ENCODE assay signal across 6 cellular contexts in genomic region chr1:812535-813127, GRCh38.
DNase-seq lines count a peak whose midpoint lies in the region; ATAC-seq and TF ChIP-seq lines count a peak whose summit lies in the region.
"Not testable (repeated sequence)": the region's sequence is repeated elsewhere in the genome, so short reads cannot be mapped to it uniquely, and the experiment has no call there.

No MANE protein-coding gene starts in this region.

- DNase-seq in IMR-90; activated T-cell treated with anti-CD3 and anti-CD28 coated beads, Interleukin-2, amount 50 U/mL, for 72 hours; central memory CD8-positive, alpha-beta T cell (ENCODE audit: low spot score in 2 of 2); natural killer cell: not testable (repeated sequence)

- ATAC-seq in IMR-90 (ENCODE audit: low read depth); central memory CD8-positive, alpha-beta T cell (replicated peaks; ENCODE audit: extremely low read depth, poor library complexity, severe bottlenecking): not testable (repeated sequence)
- ATAC-seq in activated T-cell treated with anti-CD3 and anti-CD28 coated beads, Interleukin-2, amount 50 U/mL, for 72 hours (replicated peaks in 1 of 2), result peak; percentile 28 to 32
- ATAC-seq in natural killer cell, result peak in 1 of 3 donors; percentile 31

- not testable (repeated sequence) for BruUV-seq in IMR-90 (replicated peaks; lab: Mats Ljungman, UMichigan)

- POLR2A ChIA-PET in IMR-90 (lab: Charles Lee; ENCODE audit: unreplicated experiment), result not testable (repeated sequence)

- H2BK20ac ChIP-seq in IMR-90 (ENCODE audit: low read depth, low read length), result not testable (repeated sequence)

- H3K27ac ChIP-seq in IMR-90 (ENCODE audit: insufficient read depth, low read length), result not testable (repeated sequence)
- peak overlapping the region; percentile 92 for H3K27ac ChIP-seq in VCaP

- H2BK5ac ChIP-seq in IMR-90 (ENCODE audit: low read depth, low read length, poor library complexity, severe bottlenecking), result not testable (repeated sequence)

- H3K4me3 ChIP-seq in IMR-90 (ENCODE audit: insufficient read depth, low read depth, low read length), result not testable (repeated sequence)

- CTCF ChIA-PET in IMR-90 (lab: Yijun Ruan, JAX), result not testable (repeated sequence)

- in situ Hi-C loops in IMR-90 (cut with MboI; ENCODE audit: low sequenced_read_pairs), result not testable (repeated sequence)

- not testable (repeated sequence) for H3K9me3 Mint-ChIP-seq in activated T-cell treated with anti-CD3 and anti-CD28 coated beads, Interleukin-2, amount 50 U/mL, for 72 hours; central memory CD8-positive, alpha-beta T cell; natural killer cell; stimulated activated naive CD8-positive, alpha-beta T cell treated with anti-CD3 and anti-CD28 coated beads, Interleukin-15, Interleukin-2, amounts not matched to agents 100 ng/mL and 50 ng/mL, for 24 hours

- TF ChIP-seq POLR2A in IMR-90 (IDR thresholded peaks at IDR 0.05; ENCODE audit: low read depth, low read length), result not testable (repeated sequence)

- not testable (repeated sequence) for H3K14ac ChIP-seq in IMR-90 (replicated peaks; ENCODE audit: low read depth, low read length)

- intact Hi-C loops in IMR-90 (cut with micrococcal nuclease); natural killer cell (cut with micrococcal nuclease): not testable (repeated sequence)

- no CpG with 5 or more reads among the region's 5 CpGs for WGBS in IMR-90 (ENCODE audit: extremely low coverage in 2 of 2, insufficient read length in 1 of 2), 2 experiments

- H2AFZ ChIP-seq in IMR-90 (replicated peaks; ENCODE audit: low read length, poor library complexity), result not testable (repeated sequence)

- not testable (repeated sequence) for H4K91ac ChIP-seq in IMR-90 (ENCODE audit: insufficient read depth, low read depth, low read length)

- TF ChIP-seq CTCF in IMR-90 (conservative IDR thresholded peaks at IDR 0.05; ENCODE audit: low read depth, low read length); VCaP (conservative IDR thresholded peaks at IDR 0.05); natural killer cell (IDR thresholded peaks at IDR 0.05): not testable (repeated sequence)

- H2AK9ac ChIP-seq in IMR-90 (replicated peaks; ENCODE audit: low read depth, low read length, poor library complexity), result not testable (repeated sequence)

- H3K23ac ChIP-seq in IMR-90 (ENCODE audit: low read depth, low read length), result not testable (repeated sequence)

- H3K9ac ChIP-seq in IMR-90 (ENCODE audit: low read depth, low read length), result not testable (repeated sequence)

- not testable (repeated sequence) for TF ChIP-seq RAD21 in IMR-90 (IDR thresholded peaks at IDR 0.05; ENCODE audit: low read length)

- H3K36me3 Mint-ChIP-seq in activated T-cell treated with anti-CD3 and anti-CD28 coated beads, Interleukin-2, amount 50 U/mL, for 72 hours (ENCODE audit: insufficient read depth in 2 of 2); central memory CD8-positive, alpha-beta T cell (ENCODE audit: insufficient read depth); natural killer cell; stimulated activated naive CD8-positive, alpha-beta T cell treated with anti-CD3 and anti-CD28 coated beads, Interleukin-15, Interleukin-2, amounts not matched to agents 100 ng/mL and 50 ng/mL, for 24 hours (ENCODE audit: low read depth): not testable (repeated sequence)

- H3K9me3 ChIP-seq in IMR-90 (ENCODE audit: control insufficient read depth, insufficient read depth, low read length), result not testable (repeated sequence)

- not testable (repeated sequence) for H3K79me1 ChIP-seq in IMR-90 (ENCODE audit: low read depth in 1 of 2, low read length in 2 of 2)

- H3K9me1 ChIP-seq in IMR-90 (ENCODE audit: insufficient read depth, low read length), result not testable (repeated sequence)

- H3K36me3 ChIP-seq in IMR-90 (ENCODE audit: control insufficient read depth, insufficient read depth, low read length), result not testable (repeated sequence)

- H3K56ac ChIP-seq in IMR-90 (ENCODE audit: extremely low read depth, insufficient read depth, low read length), result not testable (repeated sequence)

- H3K4me1 ChIP-seq in IMR-90 (ENCODE audit: control insufficient read depth, insufficient read depth, low read length), result not testable (repeated sequence)

- not testable (repeated sequence) for H3K4me2 ChIP-seq in IMR-90 (ENCODE audit: low read depth, low read length)

- H3K27ac Mint-ChIP-seq in activated T-cell treated with anti-CD3 and anti-CD28 coated beads, Interleukin-2, amount 50 U/mL, for 72 hours, result not testable (repeated sequence)
- peak overlapping the region; percentile 16 for H3K27ac Mint-ChIP-seq in central memory CD8-positive, alpha-beta T cell (ENCODE audit: low read depth)
- peak overlapping the region; percentile 3 to 30 for H3K27ac Mint-ChIP-seq in natural killer cell
- peak overlapping the region; percentile 4 for H3K27ac Mint-ChIP-seq in stimulated activated naive CD8-positive, alpha-beta T cell treated with anti-CD3 and anti-CD28 coated beads, Interleukin-15, Interleukin-2, amounts not matched to agents 100 ng/mL and 50 ng/mL, for 24 hours

- not testable (repeated sequence) for H4K20me1 ChIP-seq in IMR-90 (ENCODE audit: insufficient read depth, low read length)

- not testable (repeated sequence) for H3K4ac ChIP-seq in IMR-90 (ENCODE audit: low read depth, low read length)

- not testable (repeated sequence) for H3K27me3 Mint-ChIP-seq in activated T-cell treated with anti-CD3 and anti-CD28 coated beads, Interleukin-2, amount 50 U/mL, for 72 hours (ENCODE audit: low read depth); central memory CD8-positive, alpha-beta T cell; natural killer cell (ENCODE audit: low read depth in 2 of 2); stimulated activated naive CD8-positive, alpha-beta T cell treated with anti-CD3 and anti-CD28 coated beads, Interleukin-15, Interleukin-2, amounts not matched to agents 100 ng/mL and 50 ng/mL, for 24 hours

- H4K5ac ChIP-seq in IMR-90 (ENCODE audit: low read depth, low read length), result not testable (repeated sequence)

- dilution Hi-C loops in IMR-90 (cut with HindIII; ENCODE audit: low sequenced_read_pairs, unreplicated experiment), result not testable (repeated sequence)

- H2BK15ac ChIP-seq in IMR-90 (ENCODE audit: low read depth, low read length), result not testable (repeated sequence)

- H3K18ac ChIP-seq in IMR-90 (ENCODE audit: low read depth, low read length), result not testable (repeated sequence)

- H2BK120ac ChIP-seq in IMR-90 (ENCODE audit: low read depth, low read length), result not testable (repeated sequence)

- peak overlapping the region in 1 of 2 donors; percentile 49 for H3K4me3 Mint-ChIP-seq in activated T-cell treated with anti-CD3 and anti-CD28 coated beads, Interleukin-2, amount 50 U/mL, for 72 hours
- H3K4me3 Mint-ChIP-seq in central memory CD8-positive, alpha-beta T cell; natural killer cell; stimulated activated naive CD8-positive, alpha-beta T cell treated with anti-CD3 and anti-CD28 coated beads, Interleukin-15, Interleukin-2, amounts not matched to agents 100 ng/mL and 50 ng/mL, for 24 hours: not testable (repeated sequence)

- H4K8ac ChIP-seq in IMR-90 (ENCODE audit: low read depth in 2 of 2, low read length in 2 of 2), result not testable (repeated sequence)

- not testable (repeated sequence) for H3K27me3 ChIP-seq in IMR-90 (ENCODE audit: control insufficient read depth, insufficient read depth, low read length)

- not testable (repeated sequence) for H2AK5ac ChIP-seq in IMR-90 (ENCODE audit: low read depth, low read length)

- peaks cover 16% of the 10 kb centered on the region for H3K4me1 Mint-ChIP-seq in activated T-cell treated with anti-CD3 and anti-CD28 coated beads, Interleukin-2, amount 50 U/mL, for 72 hours (ENCODE audit: low read depth)
- H3K4me1 Mint-ChIP-seq in central memory CD8-positive, alpha-beta T cell, result peaks cover 14% of the 10 kb centered on the region
- peaks cover 17 to 19% of the 10 kb centered on the region in 2 donors for H3K4me1 Mint-ChIP-seq in natural killer cell
- H3K4me1 Mint-ChIP-seq in stimulated activated naive CD8-positive, alpha-beta T cell treated with anti-CD3 and anti-CD28 coated beads, Interleukin-15, Interleukin-2, amounts not matched to agents 100 ng/mL and 50 ng/mL, for 24 hours (ENCODE audit: low read depth), result peaks cover 16% of the 10 kb centered on the region

TF ChIP-seq in IMR-90, 13 proteins besides CTCF, POLR2A, EP300 and RAD21:
- peak; percentile 25; the same call in 1 of the 2 replicates for TF ChIP-seq CEBPB (IDR thresholded peaks at IDR 0.05; ENCODE audit: low read depth, low read length)
